ENCODE assay signal across 21 cellular contexts in genomic region chr13:31775686-31776085, GRCh38. TPM values are rescaled to one million over a fixed set of nuclear protein-coding genes. Genes with fewer than 3 reads are reported as not detected.
DNase-seq lines count a peak whose midpoint lies in the region; ATAC-seq and TF ChIP-seq lines count a peak whose summit lies in the region.
"Had no signal": no experiment of that assay in that cellular context is flagged by ENCODE, and none has a peak within 500 bp of the region (broad histone marks: within the 10 kb centered on the region; RNA-seq: fewer than 3 reads in every experiment).

No MANE protein-coding gene starts in this region.

- H3K9me3 ChIP-seq in body of pancreas (no peaks in the 10 kb centered on the region), heart right ventricle (no peaks in the 10 kb centered on the region)
- H3K9me3 ChIP-seq: ovary, spleen had no signal

- no peak for TF ChIP-seq POLR2A in body of pancreas (IDR thresholded peaks at IDR 0.05)

- TF ChIP-seq CTCF in body of pancreas (IDR thresholded peaks at IDR 0.05), result no peak
- TF ChIP-seq CTCF in heart right ventricle (IDR thresholded peaks at IDR 0.05), result no peak

- H3K27me3 ChIP-seq in body of pancreas, result no peaks in the 10 kb centered on the region
- H3K27me3 ChIP-seq in heart right ventricle, result peaks cover 0 to 7% (median 0%) of the 10 kb centered on the region in 7 donors
- H3K27me3 ChIP-seq: ovary, spleen had no signal

- ATAC-seq in body of pancreas (no peak), heart right ventricle (peak; percentile 80 to 95 (median 88)), sciatic nerve (peak; percentile 98), GM18907 (IDR thresholded peaks at IDR 0.05; ENCODE audit: unreplicated experiment) (no peak)

- no peaks in the 10 kb centered on the region for H3K4me1 ChIP-seq in body of pancreas
- H3K4me1 ChIP-seq in heart right ventricle, result peaks cover 0 to 25% (median 0%) of the 10 kb centered on the region in 9 donors

- 64 to 69% methylated on average over 3 of the region's 3 CpGs for WGBS in body of pancreas, 2 donors
- WGBS in heart right ventricle, 2 donors, result 68 to 75% methylated on average over 3 of the region's 3 CpGs

- DNase-seq in Ammon's horn (ENCODE audit: low spot score) (peak; percentile 20), body of pancreas (peak in 3 of 4 donors; percentile 8 to 14 (median 12)), heart right ventricle (peak; percentile 17 to 50), sciatic nerve (ENCODE audit: low spot score) (peak; percentile 64), hepatic stellate cell (ENCODE audit: low spot score) (no peak)
- DNase-seq in central memory CD4-positive, alpha-beta T cell, result no peak
- no peak for DNase-seq in activated CD8-positive, alpha-beta memory T cell treated with anti-CD3 and anti-CD28 coated beads, Interleukin-2, amount 50 U/mL, for 4 hours
- DNase-seq: activated CD4-positive, alpha-beta T cell treated with anti-CD3 and anti-CD28 coated beads for 48 hours; activated gamma-delta T cell treated with Interleukin-2 at 50 U/mL for 16 hours; CD4-positive, CD25-positive, alpha-beta regulatory T cell; DMS79 treated with DMSO at 0.1 percent for 48 hours; NCI-H1436 treated with DMSO at 0.1 percent for 48 hours; NCI-H82; spleen had no signal

- no peak overlapping the region for H3K27ac ChIP-seq in body of pancreas
- H3K27ac ChIP-seq in heart right ventricle, result peak overlapping the region in 2 of 10 donors; percentile 9 to 54
- H3K27ac ChIP-seq: ovary, spleen had no signal

- H3K4me3 ChIP-seq in body of pancreas (no peak overlapping the region), heart right ventricle (no peak overlapping the region)
- H3K4me3 ChIP-seq: ovary, spleen had no signal

- intact Hi-C loops in body of pancreas (cut with DNase I), result no loop called here
- intact Hi-C loops in heart right ventricle (cut with DNase I), result no loop called here
- intact Hi-C loops in sciatic nerve (cut with DNase I), result no loop called here

- H3K36me3 ChIP-seq in body of pancreas (replicated peaks in 1 of 2; ENCODE audit: insufficient read depth in 1 of 2, low read depth in 2 of 2) (no peaks in the 10 kb centered on the region), heart right ventricle (no peaks in the 10 kb centered on the region)
- H3K36me3 ChIP-seq: ovary, spleen had no signal

RNA-seq across cellular contexts. Expression of gene RXFP2, which starts 36.4 kb away (rescaled TPM):
- total RNA-seq in body of pancreas (not detected), heart right ventricle (not detected), sciatic nerve (not detected)
- polyA plus RNA-seq in heart right ventricle, result under 1 TPM in 1 of 2 donors, not detected in 1; 0.01 TPM
- total RNA-seq: A673; CD4-positive, CD25-positive, alpha-beta regulatory T cell; HT1080; liver; myocyte; spleen had no signal
- polyA plus RNA-seq: CD4-positive, CD25-positive, alpha-beta regulatory T cell; liver; spleen; thymus had no signal

Comparison
In these comparisons a context has a peak if more than half of its experiments do, and no peak if none do; other contexts are left out.
1. DNase-seq: peak in Ammon's horn (single experiment), body of pancreas (3 of 4), heart right ventricle (2 of 2) and sciatic nerve (single experiment); none in central memory CD4-positive, alpha-beta T cell (single experiment), hepatic stellate cell (single experiment) and activated CD8-positive, alpha-beta memory T cell treated with anti-CD3 and anti-CD28 coated beads, Interleukin-2, amount 50 U/mL, for 4 hours (single experiment).
2. ATAC-seq: peak in heart right ventricle (8 of 8) and sciatic nerve (single experiment); none in body of pancreas (single experiment) and GM18907 (single experiment).